Comparison of ENCODE assay signal across 18 cellular contexts in genomic region chr6:161256390-161256789, GRCh38.
"Had no signal": no experiment of that assay in that cellular context is flagged by ENCODE, and none has a peak within 500 bp of the region (broad histone marks: within the 10 kb centered on the region; RNA-seq: fewer than 3 reads in every experiment).

No MANE protein-coding gene starts in this region.

- H3K27me3 Mint-ChIP-seq: activated CD4-positive, alpha-beta memory T cell treated with anti-CD3 and anti-CD28 coated beads, Interleukin-2, amount 10 ng/mL, durations not matched to agents 7 days and 5 days; activated CD4-positive, alpha-beta T cell treated with anti-CD3 and anti-CD28 coated beads for 36 hours; activated naive CD8-positive, alpha-beta T cell treated with anti-CD3 and anti-CD28 coated beads for 36 hours had no signal

- H3K4me3 Mint-ChIP-seq: activated CD4-positive, alpha-beta memory T cell treated with anti-CD3 and anti-CD28 coated beads, Interleukin-2, amount 10 ng/mL, durations not matched to agents 7 days and 5 days; activated CD4-positive, alpha-beta T cell treated with anti-CD3 and anti-CD28 coated beads for 36 hours; activated naive CD8-positive, alpha-beta T cell treated with anti-CD3 and anti-CD28 coated beads for 36 hours; T-helper 2 cell treated with Interferon-gamma antibody and Interleukin-4, amounts not matched to agents 5 μg/mL and 100 μg/mL, for 36 hours had no signal

- H3K4me1 ChIP-seq: psoas muscle, right lobe of liver, suprapubic skin, uterus had no signal

- DNase-seq: activated CD4-positive, alpha-beta memory T cell treated with anti-CD3 and anti-CD28 coated beads, Interleukin-2, amount 10 ng/mL, durations not matched to agents 7 days and 5 days; activated CD4-positive, alpha-beta T cell treated with anti-CD3 and anti-CD28 coated beads for 36 hours; activated gamma-delta T cell treated with Interleukin-2 at 50 U/mL for 16 hours; activated naive CD8-positive, alpha-beta T cell treated with anti-CD3 and anti-CD28 coated beads for 36 hours; activated T-cell treated with anti-CD3 and anti-CD28 coated beads, Interleukin-2, amount 50 U/mL, for 48 hours; effector CD8-positive, alpha-beta T cell; heart right ventricle; kidney; left ventricle myocardium inferior; psoas muscle; right lobe of liver; stimulated activated CD4-positive, alpha-beta T cell treated with anti-CD3 and anti-CD28 coated beads, Interleukin-2, amount 100 ng/mL, for 24 hours; stimulated activated naive CD4-positive, alpha-beta T cell; uterus; WERI-Rb-1 had no signal

- H3K4me3 ChIP-seq: coronary artery, heart right ventricle, left ventricle myocardium inferior, psoas muscle, right lobe of liver, suprapubic skin, uterus had no signal

- ATAC-seq: activated CD4-positive, alpha-beta T cell treated with anti-CD3 and anti-CD28 coated beads for 36 hours; heart right ventricle; psoas muscle; right lobe of liver had no signal

- H3K9me3 ChIP-seq: heart right ventricle, left ventricle myocardium inferior, psoas muscle, right lobe of liver, suprapubic skin, uterus had no signal

- H3K36me3 Mint-ChIP-seq: activated naive CD8-positive, alpha-beta T cell treated with anti-CD3 and anti-CD28 coated beads for 36 hours had no signal

- H3K4me1 Mint-ChIP-seq: activated CD4-positive, alpha-beta T cell treated with anti-CD3 and anti-CD28 coated beads for 36 hours; activated naive CD8-positive, alpha-beta T cell treated with anti-CD3 and anti-CD28 coated beads for 36 hours had no signal

- H3K36me3 ChIP-seq: left ventricle myocardium inferior, right lobe of liver, suprapubic skin, uterus had no signal

- H3K27ac Mint-ChIP-seq: activated CD4-positive, alpha-beta memory T cell treated with anti-CD3 and anti-CD28 coated beads, Interleukin-2, amount 10 ng/mL, durations not matched to agents 7 days and 5 days; activated CD4-positive, alpha-beta T cell treated with anti-CD3 and anti-CD28 coated beads for 36 hours; activated naive CD8-positive, alpha-beta T cell treated with anti-CD3 and anti-CD28 coated beads for 36 hours; T-helper 2 cell treated with Interferon-gamma antibody and Interleukin-4, amounts not matched to agents 5 μg/mL and 100 μg/mL, for 36 hours had no signal

- H3K27me3 ChIP-seq: heart right ventricle, right lobe of liver, suprapubic skin, uterus had no signal

- H3K27ac ChIP-seq: coronary artery, heart right ventricle, left ventricle myocardium inferior, psoas muscle, right lobe of liver, suprapubic skin, WERI-Rb-1 had no signal
